8 cellular contexts compared by ENCODE assay signal in genomic region chr1:234727018-234727757, GRCh38.
DNase-seq lines count a peak whose midpoint lies in the region; ATAC-seq and TF ChIP-seq lines count a peak whose summit lies in the region.

No MANE protein-coding gene starts in this region.

- TF ChIP-seq POLR2A in gastroesophageal sphincter (IDR thresholded peaks at IDR 0.05) (no peak), stomach (IDR thresholded peaks at IDR 0.05) (no peak)

- no peaks in the 10 kb centered on the region for H3K9me3 ChIP-seq in A673 (ENCODE audit: low read depth, low read length, poor library complexity, severe bottlenecking)
- no peaks in the 10 kb centered on the region for H3K9me3 ChIP-seq in Panc1 (ENCODE audit: control insufficient read depth, insufficient read depth, low read depth, low read length)
- no peaks in the 10 kb centered on the region for H3K9me3 ChIP-seq in gastroesophageal sphincter
- H3K9me3 ChIP-seq in stomach: no peaks in the 10 kb centered on the region

- peak; percentile 63 for DNase-seq in A673 (ENCODE audit: low spot score)
- DNase-seq in Panc1 (ENCODE audit: low read depth, low spot score): no peak
- no peak for DNase-seq in stomach
- DNase-seq in SKM-1 treated with dmso at 0.1 percent for 144 hours (lab: John Stamatoyannopoulos, UW; ENCODE audit: unreplicated experiment): no peak
- DNase-seq in omental fat pad (ENCODE audit: low spot score): no peak

- H3K27ac ChIP-seq in A673 (ENCODE audit: low read depth, low read length, poor library complexity, severe bottlenecking): peak overlapping the region; percentile 98
- H3K27ac ChIP-seq in Panc1 (ENCODE audit: low read length): peak overlapping the region; percentile 95
- H3K27ac ChIP-seq in gastroesophageal sphincter: peak overlapping the region; percentile 95 to 100 (median 98)
- H3K27ac ChIP-seq in stomach: peak overlapping the region; percentile 36 to 99 (median 98)

- H3K4me1 ChIP-seq in A673 (ENCODE audit: insufficient read depth, low read length, poor library complexity, severe bottlenecking) (peaks cover 51% of the 10 kb centered on the region), Panc1 (ENCODE audit: control insufficient read depth, insufficient read depth, low read length) (peaks cover 72% of the 10 kb centered on the region), gastroesophageal sphincter (peaks cover 31 to 76% (median 46%) of the 10 kb centered on the region in 3 donors), stomach (peaks cover 53 to 98% (median 68%) of the 10 kb centered on the region in 4 donors)

- TF ChIP-seq EP300 in gastroesophageal sphincter (IDR thresholded peaks at IDR 0.05) (no peak), stomach (IDR thresholded peaks at IDR 0.05) (no peak)

- H3K36me3 ChIP-seq in A673 (ENCODE audit: insufficient read depth, low read length, poor library complexity, severe bottlenecking) (no peaks in the 10 kb centered on the region), Panc1 (ENCODE audit: control insufficient read depth, insufficient read depth, low read length) (no peaks in the 10 kb centered on the region), gastroesophageal sphincter (no peaks in the 10 kb centered on the region), stomach (no peaks in the 10 kb centered on the region)

- peak; percentile 31 for ATAC-seq in GM21619 (IDR thresholded peaks at IDR 0.05; ENCODE audit: unreplicated experiment)
- no peak for ATAC-seq in Panc1
- no peak for ATAC-seq in gastroesophageal sphincter
- no peak for ATAC-seq in HG02981 (IDR thresholded peaks at IDR 0.05; ENCODE audit: unreplicated experiment)
- ATAC-seq in omental fat pad (ENCODE audit: low FRiP score): no peak

- intact Hi-C loops in A673 (cut with micrococcal nuclease; ENCODE audit: unreplicated experiment) (loop anchor here (10.0 kb wide), 1 partner anchor 232 kb away; no protein-coding TSS in a partner anchor), Panc1 (cut with micrococcal nuclease; ENCODE audit: unreplicated experiment) (loop anchor here (10.0 kb wide), 1 partner anchor 232 kb away; no protein-coding TSS in a partner anchor), stomach (cut with DNase I; ENCODE audit: low total_unique reads) (loop anchor here (10.0 kb wide), 1 partner anchor 112 kb away; the partner anchor contains the start of gene IRF2BP2)

- WGBS in gastroesophageal sphincter (ENCODE audit: low coverage in 1 of 2), 2 donors: 25 to 53% methylated on average over 1 to 3 of the region's 7 CpGs
- WGBS in stomach, 5 donors: 62 to 77% (median 66%) methylated on average over 5 to 7 of the region's 7 CpGs

- in situ Hi-C loops in Panc1 (cut with HindIII; ENCODE audit: low pct_unique_long_range_greater_than_20kb, low sequenced_read_pairs): loop anchor here (25.0 kb wide), 1 partner anchor 260 kb away; no protein-coding TSS in a partner anchor

- POLR2A ChIA-PET in A673 (lab: Charles Lee; ENCODE audit: low non-redundant PET) (no interaction called here), Panc1 (lab: Charles Lee) (no interaction called here)

- TF ChIP-seq CTCF in A673 (conservative IDR thresholded peaks at IDR 0.05; ENCODE audit: low read depth, low read length) (no peak), Panc1 (IDR thresholded peaks at IDR 0.05) (no peak), gastroesophageal sphincter (IDR thresholded peaks at IDR 0.05) (no peak), stomach (IDR thresholded peaks at IDR 0.05) (no peak), omental fat pad (IDR thresholded peaks at IDR 0.05) (no peak)

- no TSS peak for BruUV-seq in A673 (replicated peaks; lab: Mats Ljungman, UMichigan)
- BruUV-seq in Panc1 (replicated peaks; lab: Mats Ljungman, UMichigan): no TSS peak

- no peak overlapping the region for H3K4me3 ChIP-seq in A673 (ENCODE audit: low read depth, low read length, poor library complexity, severe bottlenecking)
- no peak overlapping the region for H3K4me3 ChIP-seq in Panc1 (ENCODE audit: low read depth in 2 of 2, low read length in 2 of 2)
- no peak overlapping the region for H3K4me3 ChIP-seq in gastroesophageal sphincter
- H3K4me3 ChIP-seq in stomach: no peak overlapping the region

- H3K27me3 ChIP-seq in A673 (replicated peaks; ENCODE audit: insufficient read depth, low read depth, low read length, poor library complexity) (no peaks in the 10 kb centered on the region), Panc1 (ENCODE audit: control insufficient read depth, insufficient read depth, low read length) (no peaks in the 10 kb centered on the region), gastroesophageal sphincter (no peaks in the 10 kb centered on the region), stomach (no peaks in the 10 kb centered on the region)

- CTCF ChIA-PET in A673 (lab: Charles Lee) (no interaction called here), Panc1 (lab: Charles Lee) (no interaction called here)
